In the genomic region with DNA sequence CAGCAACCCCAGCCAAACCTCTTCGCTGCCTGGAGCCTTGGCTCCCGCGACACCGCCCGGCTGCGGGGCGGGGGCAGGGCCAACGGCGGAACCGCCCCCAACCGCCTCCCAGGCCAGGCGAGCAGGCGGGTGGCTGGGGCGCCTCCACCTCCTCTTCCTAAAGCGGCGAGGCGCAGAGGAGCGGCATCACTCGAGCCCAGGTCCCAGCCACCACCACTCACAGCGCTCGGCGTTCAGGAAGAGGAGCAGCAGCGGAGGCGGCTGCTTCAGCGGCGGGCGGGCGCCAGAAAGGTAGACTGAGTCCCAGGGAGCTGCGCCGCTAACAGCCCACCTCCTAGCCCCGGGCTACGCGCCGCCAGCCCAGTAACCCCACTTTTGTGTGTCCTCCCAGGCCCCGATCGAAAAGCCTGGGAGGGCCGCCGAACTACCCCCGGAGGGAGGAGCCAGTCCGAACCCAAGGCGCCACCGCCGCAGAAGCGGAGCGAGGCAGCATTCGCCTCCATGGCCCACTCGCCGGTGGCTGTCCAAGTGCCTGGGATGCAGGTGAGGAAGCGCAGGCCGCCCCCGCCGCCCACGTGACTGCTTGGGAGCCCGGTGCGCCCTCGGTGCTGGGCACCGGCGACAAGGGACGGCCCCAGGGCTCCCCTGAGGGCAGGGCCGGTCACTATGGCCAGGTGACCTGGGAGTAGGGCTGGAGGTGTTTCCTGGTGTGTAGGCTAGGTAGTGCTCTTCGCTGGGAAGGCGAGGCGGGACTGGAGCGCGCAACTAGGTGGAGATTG, we compare ENCODE assay signal across 1 cellular context.
TF ChIP-seq lines count a peak whose summit lies in the region.

Gene STK26 (plus strand): TSS at position 186 of the 779 bp plus-strand sequence. CDS start 316 bp downstream, at position 502.

TF ChIP-seq in HepG2, 621 proteins besides CTCF, POLR2A, EP300 and RAD21 (continued from another document and continues in another):
- TF ChIP-seq, protein P1, sequence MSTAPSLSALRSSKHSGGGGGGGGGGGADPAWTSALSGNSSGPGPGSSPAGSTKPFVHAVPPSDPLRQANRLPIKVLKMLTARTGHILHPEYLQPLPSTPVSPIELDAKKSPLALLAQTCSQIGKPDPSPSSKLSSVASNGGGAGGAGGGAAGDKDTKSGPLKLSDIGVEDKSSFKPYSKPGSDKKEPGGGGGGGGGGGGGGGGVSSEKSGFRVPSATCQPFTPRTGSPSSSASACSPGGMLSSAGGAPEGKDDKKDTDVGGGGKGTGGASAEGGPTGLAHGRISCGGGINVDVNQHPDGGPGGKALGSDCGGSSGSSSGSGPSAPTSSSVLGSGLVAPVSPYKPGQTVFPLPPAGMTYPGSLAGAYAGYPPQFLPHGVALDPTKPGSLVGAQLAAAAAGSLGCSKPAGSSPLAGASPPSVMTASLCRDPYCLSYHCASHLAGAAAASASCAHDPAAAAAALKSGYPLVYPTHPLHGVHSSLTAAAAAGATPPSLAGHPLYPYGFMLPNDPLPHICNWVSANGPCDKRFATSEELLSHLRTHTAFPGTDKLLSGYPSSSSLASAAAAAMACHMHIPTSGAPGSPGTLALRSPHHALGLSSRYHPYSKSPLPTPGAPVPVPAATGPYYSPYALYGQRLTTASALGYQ (CRISPR knock-in tag; IDR thresholded peaks at IDR 0.05) = no peak
- TF ChIP-seq CEBPB (IDR thresholded peaks at IDR 0.05; ENCODE audit: borderline replicate concordance, low read depth, low read length) = no peak
- peak; percentile 64; the same call in 1 of the 2 replicates for TF ChIP-seq ARID4A (CRISPR knock-in tag; IDR thresholded peaks at IDR 0.05; ENCODE audit: borderline replicate concordance)
- no peak for TF ChIP-seq HOXA9 (CRISPR knock-in tag; IDR thresholded peaks at IDR 0.05; ENCODE audit: borderline replicate concordance)
- TF ChIP-seq ZNF101 (CRISPR knock-in tag; IDR thresholded peaks at IDR 0.05; ENCODE audit: borderline replicate concordance, low read depth) = no peak
- TF ChIP-seq ZC3H4 (CRISPR knock-in tag; IDR thresholded peaks at IDR 0.05; ENCODE audit: borderline replicate concordance) = no peak
- peak; percentile 61 for TF ChIP-seq ZNF460 (CRISPR knock-in tag; IDR thresholded peaks at IDR 0.05; ENCODE audit: borderline replicate concordance)
- TF ChIP-seq TAF1 (CRISPR knock-in tag; IDR thresholded peaks at IDR 0.05) = peak; percentile 77; the same call in 1 of the 2 replicates
- no peak for TF ChIP-seq ZNF713 (CRISPR knock-in tag; IDR thresholded peaks at IDR 0.05)
- no peak for TF ChIP-seq PPARG (CRISPR knock-in tag; conservative IDR thresholded peaks at IDR 0.05)
- TF ChIP-seq GTF3A (CRISPR knock-in tag; conservative IDR thresholded peaks at IDR 0.05) = no peak
- TF ChIP-seq ZNF552 (CRISPR knock-in tag; IDR thresholded peaks at IDR 0.05; ENCODE audit: borderline replicate concordance) = no peak; the same call in 1 of the 2 replicates
- TF ChIP-seq YEATS2 (CRISPR knock-in tag; IDR thresholded peaks at IDR 0.05; ENCODE audit: borderline replicate concordance) = no peak
- peak; percentile 21; the same call in 1 of the 2 replicates for TF ChIP-seq THAP11 (CRISPR knock-in tag; IDR thresholded peaks at IDR 0.05)
- no peak for TF ChIP-seq GFI1 (CRISPR knock-in tag; IDR thresholded peaks at IDR 0.05; ENCODE audit: borderline replicate concordance)
- TF ChIP-seq KMT2B (CRISPR knock-in tag; IDR thresholded peaks at IDR 0.05) = no peak; the same call in 1 of the 2 replicates
- no peak for TF ChIP-seq CHD4 (IDR thresholded peaks at IDR 0.05; ENCODE audit: borderline replicate concordance, low read length)
- no peak for TF ChIP-seq KAT8 (CRISPR knock-in tag; IDR thresholded peaks at IDR 0.05)
- TF ChIP-seq ATF7-NPFF (CRISPR knock-in tag; IDR thresholded peaks at IDR 0.05; ENCODE audit: low read depth) = no peak
- TF ChIP-seq ZSCAN9 (CRISPR knock-in tag; IDR thresholded peaks at IDR 0.05; ENCODE audit: borderline replicate concordance) = no peak; the same call in 1 of the 2 replicates
- TF ChIP-seq ZFX (CRISPR knock-in tag; IDR thresholded peaks at IDR 0.05; ENCODE audit: low read depth) = peak; percentile 71
- TF ChIP-seq, protein P2, sequence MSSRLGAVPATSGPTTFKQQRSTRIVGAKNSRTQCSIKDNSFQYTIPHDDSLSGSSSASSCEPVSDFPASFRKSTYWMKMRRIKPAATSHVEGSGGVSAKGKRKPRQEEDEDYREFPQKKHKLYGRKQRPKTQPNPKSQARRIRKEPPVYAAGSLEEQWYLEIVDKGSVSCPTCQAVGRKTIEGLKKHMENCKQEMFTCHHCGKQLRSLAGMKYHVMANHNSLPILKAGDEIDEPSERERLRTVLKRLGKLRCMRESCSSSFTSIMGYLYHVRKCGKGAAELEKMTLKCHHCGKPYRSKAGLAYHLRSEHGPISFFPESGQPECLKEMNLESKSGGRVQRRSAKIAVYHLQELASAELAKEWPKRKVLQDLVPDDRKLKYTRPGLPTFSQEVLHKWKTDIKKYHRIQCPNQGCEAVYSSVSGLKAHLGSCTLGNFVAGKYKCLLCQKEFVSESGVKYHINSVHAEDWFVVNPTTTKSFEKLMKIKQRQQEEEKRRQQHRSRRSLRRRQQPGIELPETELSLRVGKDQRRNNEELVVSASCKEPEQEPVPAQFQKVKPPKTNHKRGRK (CRISPR knock-in tag; IDR thresholded peaks at IDR 0.05) = no peak
- no peak for TF ChIP-seq YY1 (IDR thresholded peaks at IDR 0.05; ENCODE audit: insufficient read depth, insufficient replicate concordance, low read depth, low read length)
- TF ChIP-seq ZNF343 (CRISPR knock-in tag; IDR thresholded peaks at IDR 0.05) = no peak
- no peak for TF ChIP-seq ZNF547 (CRISPR knock-in tag; IDR thresholded peaks at IDR 0.05)
- TF ChIP-seq HOXA7 (CRISPR knock-in tag; IDR thresholded peaks at IDR 0.05) = no peak
- 0 out of 2 replicates have a peak, but pooled peaks have one; percentile 29 for TF ChIP-seq GATA4 (IDR thresholded peaks at IDR 0.05; ENCODE audit: borderline replicate concordance, low read depth)
- no peak for TF ChIP-seq ZNF616 (CRISPR knock-in tag; IDR thresholded peaks at IDR 0.05; ENCODE audit: low read depth)
- TF ChIP-seq EZH2 (conservative IDR thresholded peaks at IDR 0.05; ENCODE audit: low read depth, low read length) = no peak
- TF ChIP-seq PAWR (CRISPR knock-in tag; IDR thresholded peaks at IDR 0.05; ENCODE audit: borderline replicate concordance) = no peak
- 0 out of 2 replicates have a peak, but pooled peaks have one; percentile 47 for TF ChIP-seq ZNF550 (CRISPR knock-in tag; IDR thresholded peaks at IDR 0.05; ENCODE audit: borderline replicate concordance)
- no peak for TF ChIP-seq ATF6 (CRISPR knock-in tag; conservative IDR thresholded peaks at IDR 0.05)
- TF ChIP-seq, protein P3, sequence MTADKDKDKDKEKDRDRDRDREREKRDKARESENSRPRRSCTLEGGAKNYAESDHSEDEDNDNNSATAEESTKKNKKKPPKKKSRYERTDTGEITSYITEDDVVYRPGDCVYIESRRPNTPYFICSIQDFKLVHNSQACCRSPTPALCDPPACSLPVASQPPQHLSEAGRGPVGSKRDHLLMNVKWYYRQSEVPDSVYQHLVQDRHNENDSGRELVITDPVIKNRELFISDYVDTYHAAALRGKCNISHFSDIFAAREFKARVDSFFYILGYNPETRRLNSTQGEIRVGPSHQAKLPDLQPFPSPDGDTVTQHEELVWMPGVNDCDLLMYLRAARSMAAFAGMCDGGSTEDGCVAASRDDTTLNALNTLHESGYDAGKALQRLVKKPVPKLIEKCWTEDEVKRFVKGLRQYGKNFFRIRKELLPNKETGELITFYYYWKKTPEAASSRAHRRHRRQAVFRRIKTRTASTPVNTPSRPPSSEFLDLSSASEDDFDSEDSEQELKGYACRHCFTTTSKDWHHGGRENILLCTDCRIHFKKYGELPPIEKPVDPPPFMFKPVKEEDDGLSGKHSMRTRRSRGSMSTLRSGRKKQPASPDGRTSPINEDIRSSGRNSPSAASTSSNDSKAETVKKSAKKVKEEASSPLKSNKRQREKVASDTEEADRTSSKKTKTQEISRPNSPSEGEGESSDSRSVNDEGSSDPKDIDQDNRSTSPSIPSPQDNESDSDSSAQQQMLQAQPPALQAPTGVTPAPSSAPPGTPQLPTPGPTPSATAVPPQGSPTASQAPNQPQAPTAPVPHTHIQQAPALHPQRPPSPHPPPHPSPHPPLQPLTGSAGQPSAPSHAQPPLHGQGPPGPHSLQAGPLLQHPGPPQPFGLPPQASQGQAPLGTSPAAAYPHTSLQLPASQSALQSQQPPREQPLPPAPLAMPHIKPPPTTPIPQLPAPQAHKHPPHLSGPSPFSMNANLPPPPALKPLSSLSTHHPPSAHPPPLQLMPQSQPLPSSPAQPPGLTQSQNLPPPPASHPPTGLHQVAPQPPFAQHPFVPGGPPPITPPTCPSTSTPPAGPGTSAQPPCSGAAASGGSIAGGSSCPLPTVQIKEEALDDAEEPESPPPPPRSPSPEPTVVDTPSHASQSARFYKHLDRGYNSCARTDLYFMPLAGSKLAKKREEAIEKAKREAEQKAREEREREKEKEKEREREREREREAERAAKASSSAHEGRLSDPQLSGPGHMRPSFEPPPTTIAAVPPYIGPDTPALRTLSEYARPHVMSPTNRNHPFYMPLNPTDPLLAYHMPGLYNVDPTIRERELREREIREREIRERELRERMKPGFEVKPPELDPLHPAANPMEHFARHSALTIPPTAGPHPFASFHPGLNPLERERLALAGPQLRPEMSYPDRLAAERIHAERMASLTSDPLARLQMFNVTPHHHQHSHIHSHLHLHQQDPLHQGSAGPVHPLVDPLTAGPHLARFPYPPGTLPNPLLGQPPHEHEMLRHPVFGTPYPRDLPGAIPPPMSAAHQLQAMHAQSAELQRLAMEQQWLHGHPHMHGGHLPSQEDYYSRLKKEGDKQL (CRISPR knock-in tag; IDR thresholded peaks at IDR 0.05; ENCODE audit: low read depth) = no peak
- TF ChIP-seq, protein P4, sequence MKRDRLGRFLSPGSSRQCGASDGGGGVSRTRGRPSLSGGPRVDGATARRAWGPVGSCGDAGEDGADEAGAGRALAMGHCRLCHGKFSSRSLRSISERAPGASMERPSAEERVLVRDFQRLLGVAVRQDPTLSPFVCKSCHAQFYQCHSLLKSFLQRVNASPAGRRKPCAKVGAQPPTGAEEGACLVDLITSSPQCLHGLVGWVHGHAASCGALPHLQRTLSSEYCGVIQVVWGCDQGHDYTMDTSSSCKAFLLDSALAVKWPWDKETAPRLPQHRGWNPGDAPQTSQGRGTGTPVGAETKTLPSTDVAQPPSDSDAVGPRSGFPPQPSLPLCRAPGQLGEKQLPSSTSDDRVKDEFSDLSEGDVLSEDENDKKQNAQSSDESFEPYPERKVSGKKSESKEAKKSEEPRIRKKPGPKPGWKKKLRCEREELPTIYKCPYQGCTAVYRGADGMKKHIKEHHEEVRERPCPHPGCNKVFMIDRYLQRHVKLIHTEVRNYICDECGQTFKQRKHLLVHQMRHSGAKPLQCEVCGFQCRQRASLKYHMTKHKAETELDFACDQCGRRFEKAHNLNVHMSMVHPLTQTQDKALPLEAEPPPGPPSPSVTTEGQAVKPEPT (CRISPR knock-in tag; IDR thresholded peaks at IDR 0.05; ENCODE audit: low read depth) = no peak
- TF ChIP-seq NFKBIZ (CRISPR knock-in tag; IDR thresholded peaks at IDR 0.05) = no peak
- no peak for TF ChIP-seq E2F5 (CRISPR knock-in tag; conservative IDR thresholded peaks at IDR 0.05)
- TF ChIP-seq NRL (CRISPR knock-in tag; IDR thresholded peaks at IDR 0.05; ENCODE audit: borderline replicate concordance) = no peak
- TF ChIP-seq ZNF570 (CRISPR knock-in tag; IDR thresholded peaks at IDR 0.05; ENCODE audit: borderline replicate concordance) = no peak
- TF ChIP-seq PITX1 (CRISPR knock-in tag; IDR thresholded peaks at IDR 0.05) = no peak
- no peak for TF ChIP-seq TMF1 (CRISPR knock-in tag; IDR thresholded peaks at IDR 0.05; ENCODE audit: low read depth)
- no peak for TF ChIP-seq PLRG1 (conservative IDR thresholded peaks at IDR 0.05)
- no peak for TF ChIP-seq ZNF775 (CRISPR knock-in tag; IDR thresholded peaks at IDR 0.05; ENCODE audit: borderline replicate concordance)
- no peak for TF ChIP-seq NCOA2 (CRISPR knock-in tag; IDR thresholded peaks at IDR 0.05)
